Comparison of ENCODE assay signal across 8 cellular contexts in the genomic region with DNA sequence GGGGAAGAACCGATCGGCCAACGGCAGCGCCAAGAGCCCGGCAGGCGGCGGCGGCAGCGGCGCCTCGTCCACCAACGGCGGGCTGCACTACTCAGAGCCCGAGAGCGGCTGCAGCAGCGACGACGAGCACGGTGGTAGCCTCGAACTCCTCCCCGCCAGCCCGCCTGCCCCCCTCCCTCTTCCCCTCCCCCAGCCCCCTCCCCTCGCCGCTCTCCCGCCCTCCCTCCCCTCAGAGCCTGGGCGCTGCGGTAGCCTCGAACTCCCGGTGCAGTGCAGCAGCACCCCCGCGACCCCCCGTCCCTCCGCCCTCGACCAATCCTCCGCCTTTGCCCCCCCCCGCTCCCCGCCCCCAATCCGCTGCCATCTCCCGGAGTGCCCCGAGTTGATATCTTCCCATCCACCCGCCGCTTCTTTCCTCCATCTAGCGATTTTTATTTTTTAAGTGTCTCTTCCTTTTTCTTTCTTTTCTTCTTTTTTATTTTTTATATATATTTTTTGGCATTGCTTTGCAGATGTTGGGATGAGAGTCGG. TPM values are rescaled to one million over a fixed set of nuclear protein-coding genes. Genes with fewer than 3 reads are reported as not detected.
DNase-seq lines count a peak whose midpoint lies in the region; ATAC-seq, FAIRE-seq and TF ChIP-seq lines count a peak whose summit lies in the region.

No MANE protein-coding gene starts in this region.

- H3K36me3 ChIP-seq in HAP-1 (replicated peaks) = peaks cover 5% of the 10 kb centered on the region
- no peaks in the 10 kb centered on the region for H3K36me3 ChIP-seq in pancreas

- H3K9me3 Mint-ChIP-seq in activated naive CD8-positive, alpha-beta T cell (ENCODE audit: low read depth) = no peaks in the 10 kb centered on the region

- peak; percentile 67 for DNase-seq in GDM1 (lab: John Stamatoyannopoulos, UW)
- DNase-seq in HAP-1 (ENCODE audit: low spot score in 2 of 2) = peak in 1 of 2 experiments; percentile 83
- peak; percentile 43 for DNase-seq in NCI-H345 treated with DMSO at 0.1 percent for 48 hours (lab: John Stamatoyannopoulos, UW; ENCODE audit: unreplicated experiment)
- peak; percentile 77 for DNase-seq in Right ventricle myocardium inferior (ENCODE audit: missing footprints)
- peak in 5 of 6 donors; percentile 49 to 83 (median 71) for DNase-seq in pancreas
- DNase-seq in islet precursor cell = no peak

- no peak for TF ChIP-seq CTCF in pancreas (IDR thresholded peaks at IDR 0.05)

- FAIRE-seq in pancreas (lab: Jason Lieb, UNC) = no peak

- 0 out of 2 replicates have a peak, but pooled peaks cover 2% of the 10 kb centered on the region for H3K27me3 ChIP-seq in HAP-1 (ENCODE audit: low read depth)
- H3K27me3 ChIP-seq in pancreas = peaks cover 0 to 5% (median 0%) of the 10 kb centered on the region in 4 donors

- H3K27ac Mint-ChIP-seq in activated naive CD8-positive, alpha-beta T cell = peak overlapping the region; percentile 70

- H3K4me1 ChIP-seq in HAP-1 (peaks cover 19% of the 10 kb centered on the region), pancreas (peaks cover 6 to 7% (median 7%) of the 10 kb centered on the region in 3 donors)

- H3K4me1 Mint-ChIP-seq in activated naive CD8-positive, alpha-beta T cell (ENCODE audit: low read depth) = peaks cover 32% of the 10 kb centered on the region

- intact Hi-C loops in Right ventricle myocardium inferior (cut with DNase I) = loop anchor here (2.0 to 5.0 kb wide), 3 partner anchors 43 to 319 kb away; a partner anchor contains a TSS
- intact Hi-C loops in pancreas (cut with DNase I) = no loop called here

- 1 to 2% methylated on average over 29 to 40 of the region's 44 CpGs for WGBS in pancreas, 2 donors

- peak overlapping the region; percentile 90 for H3K4me3 Mint-ChIP-seq in activated naive CD8-positive, alpha-beta T cell

- H3K9me3 ChIP-seq in HAP-1 (peaks cover 3% of the 10 kb centered on the region; the same call in 1 of the 2 replicates), pancreas (no peaks in the 10 kb centered on the region)

- H3K27ac ChIP-seq in pancreas = peak overlapping the region; percentile 92 to 98 (median 96)

- no peaks in the 10 kb centered on the region for H3K27me3 Mint-ChIP-seq in activated naive CD8-positive, alpha-beta T cell

- ATAC-seq in Right ventricle myocardium inferior = peak; percentile 15
- ATAC-seq in pancreas = peak; percentile 25 to 45 (median 35)
- ATAC-seq in HG03520 (IDR thresholded peaks at IDR 0.05; ENCODE audit: unreplicated experiment) = no peak

- no peaks in the 10 kb centered on the region for H3K36me3 Mint-ChIP-seq in activated naive CD8-positive, alpha-beta T cell

- in situ Hi-C loops in HAP-1 (cut with MboI; ENCODE audit: low sequenced_read_pairs) = no loop called here

- H3K4me3 ChIP-seq in HAP-1 = peak overlapping the region; percentile 95
- H3K4me3 ChIP-seq in pancreas = peak overlapping the region; percentile 81 to 91 (median 87)

RNA-seq across cellular contexts. Expression of a gene that starts 0.5 kb away (rescaled TPM):
- total RNA-seq in Right ventricle myocardium inferior (46.5 TPM), pancreas (10 to 100 TPM; 19.0 to 34.6 (median 25.5) TPM)
- 10 to 100 TPM; 23.1 to 28.8 TPM for polyA plus RNA-seq in pancreas
